In the genomic region with DNA sequence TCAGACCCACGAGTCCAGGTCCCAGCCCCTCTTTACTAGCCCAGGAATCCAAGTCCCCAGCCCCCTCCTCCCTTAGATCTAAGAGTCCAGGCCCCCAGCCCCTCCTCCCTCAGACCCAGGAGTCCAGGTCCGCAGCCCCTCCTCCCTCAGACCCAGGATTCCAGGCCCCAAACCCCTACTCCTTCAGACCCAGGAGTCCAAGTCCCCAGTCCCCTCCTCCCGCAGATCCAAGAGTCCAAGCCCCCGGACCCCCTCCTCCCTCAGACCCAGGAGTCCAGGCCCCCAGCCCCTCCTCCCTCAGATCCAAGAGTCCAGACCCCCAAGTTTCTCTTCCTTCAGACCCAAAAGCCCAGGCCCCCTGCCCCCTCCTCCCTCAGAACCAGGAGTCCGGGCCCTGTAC, we compare ENCODE assay signal across 2 cellular contexts.
TF ChIP-seq lines count a peak whose summit lies in the region.

No MANE protein-coding gene starts in this region.

TF ChIP-seq in SK-N-SH, 30 proteins besides CTCF, POLR2A, EP300 and RAD21 (continued from another document):
- TF ChIP-seq, protein P1, sequence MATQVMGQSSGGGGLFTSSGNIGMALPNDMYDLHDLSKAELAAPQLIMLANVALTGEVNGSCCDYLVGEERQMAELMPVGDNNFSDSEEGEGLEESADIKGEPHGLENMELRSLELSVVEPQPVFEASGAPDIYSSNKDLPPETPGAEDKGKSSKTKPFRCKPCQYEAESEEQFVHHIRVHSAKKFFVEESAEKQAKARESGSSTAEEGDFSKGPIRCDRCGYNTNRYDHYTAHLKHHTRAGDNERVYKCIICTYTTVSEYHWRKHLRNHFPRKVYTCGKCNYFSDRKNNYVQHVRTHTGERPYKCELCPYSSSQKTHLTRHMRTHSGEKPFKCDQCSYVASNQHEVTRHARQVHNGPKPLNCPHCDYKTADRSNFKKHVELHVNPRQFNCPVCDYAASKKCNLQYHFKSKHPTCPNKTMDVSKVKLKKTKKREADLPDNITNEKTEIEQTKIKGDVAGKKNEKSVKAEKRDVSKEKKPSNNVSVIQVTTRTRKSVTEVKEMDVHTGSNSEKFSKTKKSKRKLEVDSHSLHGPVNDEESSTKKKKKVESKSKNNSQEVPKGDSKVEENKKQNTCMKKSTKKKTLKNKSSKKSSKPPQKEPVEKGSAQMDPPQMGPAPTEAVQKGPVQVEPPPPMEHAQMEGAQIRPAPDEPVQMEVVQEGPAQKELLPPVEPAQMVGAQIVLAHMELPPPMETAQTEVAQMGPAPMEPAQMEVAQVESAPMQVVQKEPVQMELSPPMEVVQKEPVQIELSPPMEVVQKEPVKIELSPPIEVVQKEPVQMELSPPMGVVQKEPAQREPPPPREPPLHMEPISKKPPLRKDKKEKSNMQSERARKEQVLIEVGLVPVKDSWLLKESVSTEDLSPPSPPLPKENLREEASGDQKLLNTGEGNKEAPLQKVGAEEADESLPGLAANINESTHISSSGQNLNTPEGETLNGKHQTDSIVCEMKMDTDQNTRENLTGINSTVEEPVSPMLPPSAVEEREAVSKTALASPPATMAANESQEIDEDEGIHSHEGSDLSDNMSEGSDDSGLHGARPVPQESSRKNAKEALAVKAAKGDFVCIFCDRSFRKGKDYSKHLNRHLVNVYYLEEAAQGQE (IDR thresholded peaks at IDR 0.05; ENCODE audit: low read depth, low read length), result no peak
- TF ChIP-seq RFX5 (IDR thresholded peaks at IDR 0.05; ENCODE audit: low read length), result no peak
- no peak for TF ChIP-seq FOXM1 (IDR thresholded peaks at IDR 0.05; ENCODE audit: low read depth)
- TF ChIP-seq, protein P2, sequence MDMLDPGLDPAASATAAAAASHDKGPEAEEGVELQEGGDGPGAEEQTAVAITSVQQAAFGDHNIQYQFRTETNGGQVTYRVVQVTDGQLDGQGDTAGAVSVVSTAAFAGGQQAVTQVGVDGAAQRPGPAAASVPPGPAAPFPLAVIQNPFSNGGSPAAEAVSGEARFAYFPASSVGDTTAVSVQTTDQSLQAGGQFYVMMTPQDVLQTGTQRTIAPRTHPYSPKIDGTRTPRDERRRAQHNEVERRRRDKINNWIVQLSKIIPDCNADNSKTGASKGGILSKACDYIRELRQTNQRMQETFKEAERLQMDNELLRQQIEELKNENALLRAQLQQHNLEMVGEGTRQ (IDR thresholded peaks at IDR 0.05; ENCODE audit: borderline replicate concordance, low read depth, low read length), result no peak
- TF ChIP-seq FOXJ3 (CRISPR knock-in tag; IDR thresholded peaks at IDR 0.05), result no peak
- TF ChIP-seq TEAD4 (IDR thresholded peaks at IDR 0.05; ENCODE audit: borderline replicate concordance, insufficient read depth), result no peak
- TF ChIP-seq, protein P3, sequence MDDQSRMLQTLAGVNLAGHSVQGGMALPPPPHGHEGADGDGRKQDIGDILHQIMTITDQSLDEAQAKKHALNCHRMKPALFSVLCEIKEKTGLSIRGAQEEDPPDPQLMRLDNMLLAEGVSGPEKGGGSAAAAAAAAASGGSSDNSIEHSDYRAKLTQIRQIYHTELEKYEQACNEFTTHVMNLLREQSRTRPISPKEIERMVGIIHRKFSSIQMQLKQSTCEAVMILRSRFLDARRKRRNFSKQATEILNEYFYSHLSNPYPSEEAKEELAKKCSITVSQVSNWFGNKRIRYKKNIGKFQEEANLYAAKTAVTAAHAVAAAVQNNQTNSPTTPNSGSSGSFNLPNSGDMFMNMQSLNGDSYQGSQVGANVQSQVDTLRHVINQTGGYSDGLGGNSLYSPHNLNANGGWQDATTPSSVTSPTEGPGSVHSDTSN (IDR thresholded peaks at IDR 0.05), result no peak
- TF ChIP-seq, protein P4, sequence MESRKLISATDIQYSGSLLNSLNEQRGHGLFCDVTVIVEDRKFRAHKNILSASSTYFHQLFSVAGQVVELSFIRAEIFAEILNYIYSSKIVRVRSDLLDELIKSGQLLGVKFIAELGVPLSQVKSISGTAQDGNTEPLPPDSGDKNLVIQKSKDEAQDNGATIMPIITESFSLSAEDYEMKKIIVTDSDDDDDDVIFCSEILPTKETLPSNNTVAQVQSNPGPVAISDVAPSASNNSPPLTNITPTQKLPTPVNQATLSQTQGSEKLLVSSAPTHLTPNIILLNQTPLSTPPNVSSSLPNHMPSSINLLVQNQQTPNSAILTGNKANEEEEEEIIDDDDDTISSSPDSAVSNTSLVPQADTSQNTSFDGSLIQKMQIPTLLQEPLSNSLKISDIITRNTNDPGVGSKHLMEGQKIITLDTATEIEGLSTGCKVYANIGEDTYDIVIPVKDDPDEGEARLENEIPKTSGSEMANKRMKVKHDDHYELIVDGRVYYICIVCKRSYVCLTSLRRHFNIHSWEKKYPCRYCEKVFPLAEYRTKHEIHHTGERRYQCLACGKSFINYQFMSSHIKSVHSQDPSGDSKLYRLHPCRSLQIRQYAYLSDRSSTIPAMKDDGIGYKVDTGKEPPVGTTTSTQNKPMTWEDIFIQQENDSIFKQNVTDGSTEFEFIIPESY (IDR thresholded peaks at IDR 0.05; ENCODE audit: borderline replicate concordance, low read depth), result no peak
- no peak for TF ChIP-seq JUND (IDR thresholded peaks at IDR 0.05)
- TF ChIP-seq NRF1 (IDR thresholded peaks at IDR 0.05; ENCODE audit: low read depth, low read length), result no peak
- TF ChIP-seq CHD2 (IDR thresholded peaks at IDR 0.05; ENCODE audit: low read length, partially characterized antibody), result no peak
- TF ChIP-seq GATA2 (CRISPR knock-in tag; IDR thresholded peaks at IDR 0.05), result no peak

TF ChIP-seq in SK-N-SH treated with all-trans-retinoic acid at 6 μM for 48 hours, 23 proteins besides CTCF, POLR2A, EP300 and RAD21 (continued from another document):
- TF ChIP-seq, protein P5, sequence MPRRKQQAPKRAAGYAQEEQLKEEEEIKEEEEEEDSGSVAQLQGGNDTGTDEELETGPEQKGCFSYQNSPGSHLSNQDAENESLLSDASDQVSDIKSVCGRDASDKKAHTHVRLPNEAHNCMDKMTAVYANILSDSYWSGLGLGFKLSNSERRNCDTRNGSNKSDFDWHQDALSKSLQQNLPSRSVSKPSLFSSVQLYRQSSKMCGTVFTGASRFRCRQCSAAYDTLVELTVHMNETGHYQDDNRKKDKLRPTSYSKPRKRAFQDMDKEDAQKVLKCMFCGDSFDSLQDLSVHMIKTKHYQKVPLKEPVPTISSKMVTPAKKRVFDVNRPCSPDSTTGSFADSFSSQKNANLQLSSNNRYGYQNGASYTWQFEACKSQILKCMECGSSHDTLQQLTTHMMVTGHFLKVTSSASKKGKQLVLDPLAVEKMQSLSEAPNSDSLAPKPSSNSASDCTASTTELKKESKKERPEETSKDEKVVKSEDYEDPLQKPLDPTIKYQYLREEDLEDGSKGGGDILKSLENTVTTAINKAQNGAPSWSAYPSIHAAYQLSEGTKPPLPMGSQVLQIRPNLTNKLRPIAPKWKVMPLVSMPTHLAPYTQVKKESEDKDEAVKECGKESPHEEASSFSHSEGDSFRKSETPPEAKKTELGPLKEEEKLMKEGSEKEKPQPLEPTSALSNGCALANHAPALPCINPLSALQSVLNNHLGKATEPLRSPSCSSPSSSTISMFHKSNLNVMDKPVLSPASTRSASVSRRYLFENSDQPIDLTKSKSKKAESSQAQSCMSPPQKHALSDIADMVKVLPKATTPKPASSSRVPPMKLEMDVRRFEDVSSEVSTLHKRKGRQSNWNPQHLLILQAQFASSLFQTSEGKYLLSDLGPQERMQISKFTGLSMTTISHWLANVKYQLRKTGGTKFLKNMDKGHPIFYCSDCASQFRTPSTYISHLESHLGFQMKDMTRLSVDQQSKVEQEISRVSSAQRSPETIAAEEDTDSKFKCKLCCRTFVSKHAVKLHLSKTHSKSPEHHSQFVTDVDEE (CRISPR knock-in tag; IDR thresholded peaks at IDR 0.05), result no peak
- TF ChIP-seq, protein P6, sequence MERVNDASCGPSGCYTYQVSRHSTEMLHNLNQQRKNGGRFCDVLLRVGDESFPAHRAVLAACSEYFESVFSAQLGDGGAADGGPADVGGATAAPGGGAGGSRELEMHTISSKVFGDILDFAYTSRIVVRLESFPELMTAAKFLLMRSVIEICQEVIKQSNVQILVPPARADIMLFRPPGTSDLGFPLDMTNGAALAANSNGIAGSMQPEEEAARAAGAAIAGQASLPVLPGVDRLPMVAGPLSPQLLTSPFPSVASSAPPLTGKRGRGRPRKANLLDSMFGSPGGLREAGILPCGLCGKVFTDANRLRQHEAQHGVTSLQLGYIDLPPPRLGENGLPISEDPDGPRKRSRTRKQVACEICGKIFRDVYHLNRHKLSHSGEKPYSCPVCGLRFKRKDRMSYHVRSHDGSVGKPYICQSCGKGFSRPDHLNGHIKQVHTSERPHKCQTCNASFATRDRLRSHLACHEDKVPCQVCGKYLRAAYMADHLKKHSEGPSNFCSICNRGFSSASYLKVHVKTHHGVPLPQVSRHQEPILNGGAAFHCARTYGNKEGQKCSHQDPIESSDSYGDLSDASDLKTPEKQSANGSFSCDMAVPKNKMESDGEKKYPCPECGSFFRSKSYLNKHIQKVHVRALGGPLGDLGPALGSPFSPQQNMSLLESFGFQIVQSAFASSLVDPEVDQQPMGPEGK (CRISPR knock-in tag; IDR thresholded peaks at IDR 0.05; ENCODE audit: borderline replicate concordance), result no peak
- no peak for TF ChIP-seq ZFP30 (CRISPR knock-in tag; IDR thresholded peaks at IDR 0.05)
